8 cellular contexts compared by ENCODE assay signal in genomic region chr21:36130415-36130762, GRCh38. TPM values are rescaled to one million over a fixed set of nuclear protein-coding genes. Genes with fewer than 3 reads are reported as not detected.
DNase-seq lines count a peak whose midpoint lies in the region; ATAC-seq and TF ChIP-seq lines count a peak whose summit lies in the region.
"Not testable (repeated sequence)": the region's sequence is repeated elsewhere in the genome, so short reads cannot be mapped to it uniquely, and the experiment has no call there.

No MANE protein-coding gene starts in this region.

- CTCF ChIA-PET in T-cell (lab: Charles Lee); activated naive CD4-positive, alpha-beta T cell treated with anti-CD3 and anti-CD28 coated beads, Interleukin-2, amount 10 ng/mL, durations not matched to agents 7 days and 5 days (lab: Charles Lee): not testable (repeated sequence)

- H3K4me3 Mint-ChIP-seq in T-cell = peak overlapping the region; percentile 77 to 91 (median 88)
- peak overlapping the region; percentile 81 for H3K4me3 Mint-ChIP-seq in activated naive CD4-positive, alpha-beta T cell treated with anti-CD3 and anti-CD28 coated beads, Interleukin-2, amount 10 ng/mL, durations not matched to agents 7 days and 5 days
- H3K4me3 Mint-ChIP-seq in neural progenitor cell = peak overlapping the region; percentile 86

- H3K79me2 ChIP-seq in hepatocyte; neural progenitor cell (ENCODE audit: low read depth): not testable (repeated sequence)

- H2AFZ ChIP-seq in hepatocyte = not testable (repeated sequence)
- peak overlapping the region; percentile 63 for H2AFZ ChIP-seq in neural progenitor cell (replicated peaks)

- H3K27ac ChIP-seq in BLaER1 treated with 17β-estradiol and CSF1 and Interleukin-3, amounts not matched to agents 10 nM and 100 nM; HUES6 (ENCODE audit: low read depth, low read length); hepatocyte; neural progenitor cell; suprapubic skin: not testable (repeated sequence)
- peak overlapping the region in 12 of 59 donors; percentile 12 to 74 (median 38) for H3K27ac ChIP-seq in dorsolateral prefrontal cortex

- TF ChIP-seq CTCF in dorsolateral prefrontal cortex (IDR thresholded peaks at IDR 0.05 in 54 of 56, conservative IDR thresholded peaks at IDR 0.05 in 2 of 56; ENCODE audit: low read depth in 1 of 56, partially characterized antibody in 56 of 56); hepatocyte (IDR thresholded peaks at IDR 0.05; ENCODE audit: poor library complexity); neural progenitor cell (IDR thresholded peaks at IDR 0.05); suprapubic skin (IDR thresholded peaks at IDR 0.05): not testable (repeated sequence)

- peaks cover 43 to 60% (median 57%) of the 10 kb centered on the region in 11 experiments for H3K27me3 ChIP-seq in BLaER1 treated with 17β-estradiol and CSF1 and Interleukin-3, amounts not matched to agents 10 nM and 100 nM
- H3K27me3 ChIP-seq in HUES6 (ENCODE audit: control insufficient read depth, insufficient read depth, low read length) = peaks cover 39% of the 10 kb centered on the region
- not testable (repeated sequence) for H3K27me3 ChIP-seq in dorsolateral prefrontal cortex, suprapubic skin
- H3K27me3 ChIP-seq in hepatocyte = peaks cover 14% of the 10 kb centered on the region
- H3K27me3 ChIP-seq in neural progenitor cell = peaks cover 51% of the 10 kb centered on the region

- not testable (repeated sequence) for TF ChIP-seq EP300 in suprapubic skin (IDR thresholded peaks at IDR 0.05)

- TF ChIP-seq POLR2A in suprapubic skin (IDR thresholded peaks at IDR 0.05) = not testable (repeated sequence)

- peaks cover 24 to 34% (median 33%) of the 10 kb centered on the region in 3 donors for H3K4me1 Mint-ChIP-seq in T-cell
- H3K4me1 Mint-ChIP-seq in activated naive CD4-positive, alpha-beta T cell treated with anti-CD3 and anti-CD28 coated beads, Interleukin-2, amount 10 ng/mL, durations not matched to agents 7 days and 5 days = peaks cover 46% of the 10 kb centered on the region
- H3K4me1 Mint-ChIP-seq in neural progenitor cell = peaks cover 17% of the 10 kb centered on the region

- peaks cover 15% of the 10 kb centered on the region for H3F3A ChIP-seq in neural progenitor cell (ENCODE audit: low read depth)

- H4K20me1 ChIP-seq in BLaER1 treated with 17β-estradiol and CSF1 and Interleukin-3, amounts not matched to agents 10 nM and 100 nM = peaks cover 0 to 12% (median 0%) of the 10 kb centered on the region in 11 experiments; a peak in 5 of 22 replicates
- H4K20me1 ChIP-seq in hepatocyte (ENCODE audit: insufficient read depth, poor library complexity, severe bottlenecking) = not testable (repeated sequence)
- H4K20me1 ChIP-seq in neural progenitor cell (ENCODE audit: low read depth) = peaks cover 10% of the 10 kb centered on the region

- H3K9me2 ChIP-seq in hepatocyte (replicated peaks; ENCODE audit: insufficient read depth) = not testable (repeated sequence)

- WGBS in hepatocyte (ENCODE audit: low lambda C conversion rate, missing lambda C conversion rate) = 18% methylated on average over 10 of the region's 18 CpGs
- 51% methylated on average over 4 of the region's 18 CpGs for WGBS in suprapubic skin

- peak overlapping the region in 3 of 11 experiments; percentile 35 to 55 (median 55); a peak in 3 of 22 replicates for H3K9ac ChIP-seq in BLaER1 treated with 17β-estradiol and CSF1 and Interleukin-3, amounts not matched to agents 10 nM and 100 nM
- H3K9ac ChIP-seq in HUES6 (ENCODE audit: low read length); neural progenitor cell: not testable (repeated sequence)

- ATAC-seq in T-cell (replicated peaks in 1 of 4) = not testable (repeated sequence)

- H3K4me3 ChIP-seq in BLaER1 treated with 17β-estradiol and CSF1 and Interleukin-3, amounts not matched to agents 10 nM and 100 nM = peak overlapping the region; percentile 39 to 64 (median 49); a peak in 18 of 20 replicates
- peak overlapping the region; percentile 53 for H3K4me3 ChIP-seq in HUES6 (ENCODE audit: low read depth, low read length)
- H3K4me3 ChIP-seq in dorsolateral prefrontal cortex = peak overlapping the region in 51 of 59 donors; percentile 14 to 68 (median 53)
- not testable (repeated sequence) for H3K4me3 ChIP-seq in hepatocyte
- H3K4me3 ChIP-seq in neural progenitor cell = peak overlapping the region; percentile 36
- H3K4me3 ChIP-seq in suprapubic skin = peak overlapping the region; percentile 58

- not testable (repeated sequence) for H3K9me3 Mint-ChIP-seq in T-cell; activated naive CD4-positive, alpha-beta T cell treated with anti-CD3 and anti-CD28 coated beads, Interleukin-2, amount 10 ng/mL, durations not matched to agents 7 days and 5 days; neural progenitor cell

- POLR2A ChIA-PET in T-cell (lab: Charles Lee) = interaction anchor here in 1 of 2 donors (0.7 kb wide), 1 partner anchor 132 kb away, joined by 3 read pairs; no protein-coding TSS in a partner anchor

- intact Hi-C loops in dorsolateral prefrontal cortex (cut with DNase I) = not testable (repeated sequence)

- H3K36me3 Mint-ChIP-seq in T-cell, neural progenitor cell: not testable (repeated sequence)
- H3K36me3 Mint-ChIP-seq in activated naive CD4-positive, alpha-beta T cell treated with anti-CD3 and anti-CD28 coated beads, Interleukin-2, amount 10 ng/mL, durations not matched to agents 7 days and 5 days = peaks cover 11% of the 10 kb centered on the region

- H3K4me1 ChIP-seq in BLaER1 treated with 17β-estradiol and CSF1 and Interleukin-3, amounts not matched to agents 10 nM and 100 nM = peaks cover 20 to 33% (median 23%) of the 10 kb centered on the region in 10 experiments
- H3K4me1 ChIP-seq in HUES6 (ENCODE audit: control insufficient read depth, insufficient read depth, low read length) (peaks cover 11% of the 10 kb centered on the region), suprapubic skin (peaks cover 71% of the 10 kb centered on the region)
- not testable (repeated sequence) for H3K4me1 ChIP-seq in hepatocyte (ENCODE audit: insufficient read depth); neural progenitor cell

- not testable (repeated sequence) for H3K9me3 ChIP-seq in BLaER1 treated with 17β-estradiol and CSF1 and Interleukin-3, amounts not matched to agents 10 nM and 100 nM (replicated peaks in 1 of 11); HUES6 (ENCODE audit: control insufficient read depth, insufficient read depth, low read depth, low read length); hepatocyte (ENCODE audit: low read depth); neural progenitor cell (ENCODE audit: low read depth); suprapubic skin

- H3K27ac Mint-ChIP-seq in T-cell = peak overlapping the region; percentile 84 to 88
- peak overlapping the region; percentile 42 for H3K27ac Mint-ChIP-seq in activated naive CD4-positive, alpha-beta T cell treated with anti-CD3 and anti-CD28 coated beads, Interleukin-2, amount 10 ng/mL, durations not matched to agents 7 days and 5 days
- H3K27ac Mint-ChIP-seq in neural progenitor cell = not testable (repeated sequence)

- H3K4me2 ChIP-seq in BLaER1 treated with 17β-estradiol and CSF1 and Interleukin-3, amounts not matched to agents 10 nM and 100 nM = peak overlapping the region; percentile 31 to 68 (median 61)
- H3K4me2 ChIP-seq in hepatocyte = peak overlapping the region; percentile 68
- peak overlapping the region; percentile 40 for H3K4me2 ChIP-seq in neural progenitor cell

- H3K36me3 ChIP-seq in BLaER1 treated with 17β-estradiol and CSF1 and Interleukin-3, amounts not matched to agents 10 nM and 100 nM; HUES6 (ENCODE audit: control insufficient read depth, insufficient read depth, low read length); hepatocyte (replicated peaks; ENCODE audit: insufficient read depth, low read depth); neural progenitor cell; suprapubic skin: not testable (repeated sequence)

- not testable (repeated sequence) for H3K27me3 Mint-ChIP-seq in T-cell
- peaks cover 34% of the 10 kb centered on the region for H3K27me3 Mint-ChIP-seq in activated naive CD4-positive, alpha-beta T cell treated with anti-CD3 and anti-CD28 coated beads, Interleukin-2, amount 10 ng/mL, durations not matched to agents 7 days and 5 days
- H3K27me3 Mint-ChIP-seq in neural progenitor cell (ENCODE audit: insufficient read depth, low read depth) = peaks cover 21% of the 10 kb centered on the region

- not testable (repeated sequence) for DNase-seq in T-cell; activated naive CD4-positive, alpha-beta T cell treated with anti-CD3 and anti-CD28 coated beads, Interleukin-2, amount 10 ng/mL, durations not matched to agents 7 days and 5 days; dorsolateral prefrontal cortex; hepatocyte (ENCODE audit: low spot score); neural progenitor cell (ENCODE audit: low spot score); suprapubic skin (ENCODE audit: low spot score in 2 of 2)

RNA-seq across cellular contexts. Expression of gene CBR3, which starts 4.5 kb away (rescaled TPM):
- 10 to 100 TPM in 2 of 5 donors, 1 to 10 TPM in 2, under 1 TPM in 1; 0.85 to 16.1 (median 8.1) TPM for total RNA-seq in T-cell
- total RNA-seq in dorsolateral prefrontal cortex = 10 to 100 TPM in 10 of 120 experiments, 1 to 10 TPM in 110; 3.2 to 13.7 (median 6.6) TPM
- total RNA-seq in hepatocyte = 0.12 and 1.7 TPM in 2 replicates
- 0.22 and 0.56 TPM in 2 replicates for polyA plus RNA-seq in hepatocyte
- total RNA-seq in neural progenitor cell (ENCODE audit: low replicate concordance) = not detected in 2 replicates
- total RNA-seq in suprapubic skin = 10 to 100 TPM; 24.9 to 45.2 (median 32.0) TPM

RNA-seq across cellular contexts. Expression of gene DOP1B, which starts 26.2 kb away (rescaled TPM):
- total RNA-seq in T-cell (10 to 100 TPM; 18.4 to 26.3 (median 23.1) TPM), dorsolateral prefrontal cortex (10 to 100 TPM; 16.0 to 44.6 (median 30.0) TPM), hepatocyte (9.1 and 17.7 TPM in 2 replicates), neural progenitor cell (ENCODE audit: low replicate concordance) (9.9 and 10.7 TPM in 2 replicates), suprapubic skin (10 to 100 TPM; 23.8 to 49.6 (median 34.8) TPM)
- polyA plus RNA-seq in hepatocyte = 6.6 and 7.1 TPM in 2 replicates
